ENCODE assay signal across 30 cellular contexts in genomic region chr1:235098991-235099390, GRCh38.
"Had no signal": no experiment of that assay in that cellular context is flagged by ENCODE, and none has a peak within 500 bp of the region (broad histone marks: within the 10 kb centered on the region; RNA-seq: fewer than 3 reads in every experiment).

No MANE protein-coding gene starts in this region.

- DNase-seq: activated B cell treated with CpG ODN at 0.5 μM for 24 hours; activated CD4-positive, alpha-beta T cell treated with anti-CD3 and anti-CD28 coated beads for 4 hours; activated CD4-positive, alpha-beta T cell treated with anti-CD3 and anti-CD28 coated beads, Interleukin-2, amount 50 U/mL, for 1 hour; activated CD4-positive, CD25-positive, alpha-beta regulatory T cell treated with anti-CD3 and anti-CD28 coated beads, Interleukin-2, amount 50 U/mL, for 72 hours; activated CD8-positive, alpha-beta T cell treated with anti-CD3 and anti-CD28 coated beads for 36 hours; activated naive CD4-positive, alpha-beta T cell treated with anti-CD3 and anti-CD28 coated beads for 36 hours; activated T-cell treated with anti-CD3 and anti-CD28 coated beads, Interleukin-2, amount 50 U/mL, for 1 hour; amygdala; IMR-90; MM.1S; MV-4-11; NCI-H1092; NCI-H1436 treated with DMSO at 0.1 percent for 48 hours; NCI-H1694 treated with DMSO at 0.1 percent for 48 hours; NCI-H2029; NCI-H345; NCI-H524 treated with DMSO at 0.1 percent for 48 hours; NK-92 treated with Interleukin-12 subunit alpha and Interleukin-12 subunit beta, amount 100 ng/mL, for 24 hours; OCI-M1; Right ventricle myocardium superior; SW 1271; T-helper 1 cell; T-helper 2 cell; T-helper 9 cell had no signal

- ATAC-seq: activated CD8-positive, alpha-beta T cell treated with anti-CD3 and anti-CD28 coated beads for 36 hours; K562 had no signal

- H3K27me3 ChIP-seq: ascending aorta, breast epithelium had no signal

- H3K9me3 Mint-ChIP-seq: activated B cell treated with CpG ODN at 0.5 μM for 24 hours; activated CD8-positive, alpha-beta T cell treated with anti-CD3 and anti-CD28 coated beads for 36 hours; activated naive CD4-positive, alpha-beta T cell treated with anti-CD3 and anti-CD28 coated beads for 36 hours; activated T-helper 1 cell treated with anti-CD3 and anti-CD28 coated beads, Interleukin-12 subunit alpha, Interleukin-12 subunit beta, Interleukin-2, Interleukin-4 antibody, amounts not matched to agents 30 ng/mL and 10 ng/mL and 1 ng/mL, durations not matched to agents 14 hours and 24 hours and 36 hours had no signal

- H3K4me3 ChIP-seq: ascending aorta, breast epithelium, K562 had no signal

- H3K36me3 Mint-ChIP-seq: activated naive CD8-positive, alpha-beta T cell had no signal

- H3K9me3 ChIP-seq: ascending aorta, breast epithelium had no signal

- H3K4me1 ChIP-seq: breast epithelium had no signal

- H3K36me3 ChIP-seq: ascending aorta, breast epithelium had no signal

- H3K27ac Mint-ChIP-seq: activated B cell treated with CpG ODN at 0.5 μM for 24 hours; activated CD8-positive, alpha-beta T cell treated with anti-CD3 and anti-CD28 coated beads for 36 hours; activated naive CD4-positive, alpha-beta T cell treated with anti-CD3 and anti-CD28 coated beads for 36 hours; activated naive CD8-positive, alpha-beta T cell; activated T-helper 1 cell treated with anti-CD3 and anti-CD28 coated beads, Interleukin-12 subunit alpha, Interleukin-12 subunit beta, Interleukin-2, Interleukin-4 antibody, amounts not matched to agents 30 ng/mL and 10 ng/mL and 1 ng/mL, durations not matched to agents 14 hours and 24 hours and 36 hours had no signal

- H3K4me3 Mint-ChIP-seq: activated B cell treated with CpG ODN at 0.5 μM for 24 hours; activated CD8-positive, alpha-beta T cell treated with anti-CD3 and anti-CD28 coated beads for 36 hours; activated naive CD4-positive, alpha-beta T cell treated with anti-CD3 and anti-CD28 coated beads for 36 hours; activated naive CD8-positive, alpha-beta T cell; activated T-helper 1 cell treated with anti-CD3 and anti-CD28 coated beads, Interleukin-12 subunit alpha, Interleukin-12 subunit beta, Interleukin-2, Interleukin-4 antibody, amounts not matched to agents 30 ng/mL and 10 ng/mL and 1 ng/mL, durations not matched to agents 14 hours and 24 hours and 36 hours had no signal

- H3K27ac ChIP-seq: ascending aorta, breast epithelium, VCaP had no signal
